In the genomic region with DNA sequence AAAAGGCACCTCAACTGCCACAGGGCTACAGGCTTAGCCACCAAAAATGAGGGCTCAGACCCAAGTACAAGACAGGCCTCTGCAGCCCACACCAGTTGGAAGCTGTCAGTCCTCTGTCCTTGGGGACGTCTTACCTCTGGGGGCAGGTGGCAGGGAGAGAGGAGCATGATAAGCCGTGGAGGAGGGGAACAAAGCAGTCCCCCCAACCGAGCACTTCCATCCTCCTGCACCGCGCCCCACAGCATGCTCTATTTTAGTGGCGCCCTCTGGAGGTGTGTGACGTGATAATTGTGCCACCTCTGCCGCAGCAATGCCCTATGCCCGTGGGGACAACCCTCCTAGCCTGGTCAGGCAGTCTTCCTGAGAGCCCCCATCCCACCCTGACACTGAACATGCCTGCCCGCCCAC, we compare ENCODE assay signal across 9 cellular contexts. TPM values are rescaled to one million over a fixed set of nuclear protein-coding genes. Genes with fewer than 3 reads are reported as not detected.
DNase-seq lines count a peak whose midpoint lies in the region; ATAC-seq, FAIRE-seq and TF ChIP-seq lines count a peak whose summit lies in the region.
"Had no signal": no experiment of that assay in that cellular context is flagged by ENCODE, and none has a peak within 500 bp of the region (broad histone marks: within the 10 kb centered on the region; RNA-seq: fewer than 3 reads in every experiment).

No MANE protein-coding gene starts in this region.

- no peak overlapping the region for H3K4me3 Mint-ChIP-seq in stimulated activated naive CD8-positive, alpha-beta T cell treated with anti-CD3 and anti-CD28 coated beads, Interleukin-15, amount 100 ng/mL, for 72 hours
- H3K4me3 Mint-ChIP-seq: activated naive CD8-positive, alpha-beta T cell had no signal

- no peaks in the 10 kb centered on the region for H3K9me3 Mint-ChIP-seq in stimulated activated naive CD8-positive, alpha-beta T cell treated with anti-CD3 and anti-CD28 coated beads, Interleukin-15, amount 100 ng/mL, for 72 hours

- no peak for FAIRE-seq in GM12892 (lab: Jason Lieb, UNC)

- H3K27ac Mint-ChIP-seq in stimulated activated naive CD8-positive, alpha-beta T cell treated with anti-CD3 and anti-CD28 coated beads, Interleukin-15, amount 100 ng/mL, for 72 hours, result peak overlapping the region in 1 of 2 donors; percentile 27
- H3K27ac Mint-ChIP-seq: activated naive CD8-positive, alpha-beta T cell had no signal

- no peak for TF ChIP-seq POLR2A in GM12892 (IDR thresholded peaks at IDR 0.05; ENCODE audit: low read depth, low read length)

- peak; percentile 20; the same call in 1 of the 3 replicates for ATAC-seq in SK-N-SH treated with all-trans-retinoic acid at 6 μM for 48 hours
- peak; percentile 24 for ATAC-seq in stimulated activated naive CD8-positive, alpha-beta T cell treated with anti-CD3 and anti-CD28 coated beads, Interleukin-15, amount 100 ng/mL, for 72 hours
- ATAC-seq in GM21381 (IDR thresholded peaks at IDR 0.05; ENCODE audit: unreplicated experiment), result no peak

- no peaks in the 10 kb centered on the region for H3K27me3 Mint-ChIP-seq in stimulated activated naive CD8-positive, alpha-beta T cell treated with anti-CD3 and anti-CD28 coated beads, Interleukin-15, amount 100 ng/mL, for 72 hours
- H3K27me3 Mint-ChIP-seq: activated naive CD8-positive, alpha-beta T cell had no signal

- DNase-seq in activated effector memory CD4-positive, alpha-beta T cell treated with anti-CD3 and anti-CD28 coated beads, Interleukin-2, amount 50 U/mL, for 16 hours, result peak; percentile 73
- DNase-seq in activated effector memory CD4-positive, alpha-beta T cell treated with Interleukin-2 at 50 U/mL for 16 hours, result no peak
- no peak for DNase-seq in fibroblast of mammary gland (ENCODE audit: low read depth)
- peak in 1 of 2 donors; percentile 28 for DNase-seq in stimulated activated naive CD8-positive, alpha-beta T cell treated with anti-CD3 and anti-CD28 coated beads, Interleukin-15, amount 100 ng/mL, for 72 hours
- DNase-seq in medulla oblongata (ENCODE audit: extremely low spot score), result no peak
- DNase-seq in GM12892 (ENCODE audit: insufficient read length), result no peak

- H3K4me3 ChIP-seq in fibroblast of mammary gland (ENCODE audit: control insufficient read depth, low read depth, low read length), result no peak overlapping the region

- TF ChIP-seq CTCF in fibroblast of mammary gland (conservative IDR thresholded peaks at IDR 0.05; ENCODE audit: control insufficient read depth, insufficient read depth, low read depth, low read length), result peak; percentile 33

- peaks cover 34% of the 10 kb centered on the region for H3K4me1 Mint-ChIP-seq in stimulated activated naive CD8-positive, alpha-beta T cell treated with anti-CD3 and anti-CD28 coated beads, Interleukin-15, amount 100 ng/mL, for 72 hours

TF ChIP-seq in SK-N-SH treated with all-trans-retinoic acid at 6 μM for 48 hours, 23 proteins besides CTCF, POLR2A, EP300 and RAD21:
- no peak for TF ChIP-seq OSR1 (CRISPR knock-in tag; IDR thresholded peaks at IDR 0.05)
- TF ChIP-seq RARB (CRISPR knock-in tag; IDR thresholded peaks at IDR 0.05), result no peak
- no peak for TF ChIP-seq ESRRG (CRISPR knock-in tag; IDR thresholded peaks at IDR 0.05)
- no peak for TF ChIP-seq SNAI2 (CRISPR knock-in tag; IDR thresholded peaks at IDR 0.05)
- TF ChIP-seq PPARA (CRISPR knock-in tag; IDR thresholded peaks at IDR 0.05; ENCODE audit: borderline replicate concordance), result no peak
- no peak for TF ChIP-seq ZNF8 (CRISPR knock-in tag; IDR thresholded peaks at IDR 0.05)
- TF ChIP-seq, protein P1, sequence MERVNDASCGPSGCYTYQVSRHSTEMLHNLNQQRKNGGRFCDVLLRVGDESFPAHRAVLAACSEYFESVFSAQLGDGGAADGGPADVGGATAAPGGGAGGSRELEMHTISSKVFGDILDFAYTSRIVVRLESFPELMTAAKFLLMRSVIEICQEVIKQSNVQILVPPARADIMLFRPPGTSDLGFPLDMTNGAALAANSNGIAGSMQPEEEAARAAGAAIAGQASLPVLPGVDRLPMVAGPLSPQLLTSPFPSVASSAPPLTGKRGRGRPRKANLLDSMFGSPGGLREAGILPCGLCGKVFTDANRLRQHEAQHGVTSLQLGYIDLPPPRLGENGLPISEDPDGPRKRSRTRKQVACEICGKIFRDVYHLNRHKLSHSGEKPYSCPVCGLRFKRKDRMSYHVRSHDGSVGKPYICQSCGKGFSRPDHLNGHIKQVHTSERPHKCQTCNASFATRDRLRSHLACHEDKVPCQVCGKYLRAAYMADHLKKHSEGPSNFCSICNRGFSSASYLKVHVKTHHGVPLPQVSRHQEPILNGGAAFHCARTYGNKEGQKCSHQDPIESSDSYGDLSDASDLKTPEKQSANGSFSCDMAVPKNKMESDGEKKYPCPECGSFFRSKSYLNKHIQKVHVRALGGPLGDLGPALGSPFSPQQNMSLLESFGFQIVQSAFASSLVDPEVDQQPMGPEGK (CRISPR knock-in tag; IDR thresholded peaks at IDR 0.05; ENCODE audit: borderline replicate concordance), result no peak
- no peak for TF ChIP-seq ZFP30 (CRISPR knock-in tag; IDR thresholded peaks at IDR 0.05)
- TF ChIP-seq BACH2 (CRISPR knock-in tag; IDR thresholded peaks at IDR 0.05; ENCODE audit: borderline replicate concordance), result no peak
- TF ChIP-seq ZFP3 (CRISPR knock-in tag; IDR thresholded peaks at IDR 0.05), result no peak
- no peak for TF ChIP-seq CSRNP3 (CRISPR knock-in tag; IDR thresholded peaks at IDR 0.05)
- TF ChIP-seq GLIS3 (CRISPR knock-in tag; IDR thresholded peaks at IDR 0.05), result no peak
- no peak for TF ChIP-seq CSDC2 (CRISPR knock-in tag; IDR thresholded peaks at IDR 0.05)
- TF ChIP-seq, protein P2, sequence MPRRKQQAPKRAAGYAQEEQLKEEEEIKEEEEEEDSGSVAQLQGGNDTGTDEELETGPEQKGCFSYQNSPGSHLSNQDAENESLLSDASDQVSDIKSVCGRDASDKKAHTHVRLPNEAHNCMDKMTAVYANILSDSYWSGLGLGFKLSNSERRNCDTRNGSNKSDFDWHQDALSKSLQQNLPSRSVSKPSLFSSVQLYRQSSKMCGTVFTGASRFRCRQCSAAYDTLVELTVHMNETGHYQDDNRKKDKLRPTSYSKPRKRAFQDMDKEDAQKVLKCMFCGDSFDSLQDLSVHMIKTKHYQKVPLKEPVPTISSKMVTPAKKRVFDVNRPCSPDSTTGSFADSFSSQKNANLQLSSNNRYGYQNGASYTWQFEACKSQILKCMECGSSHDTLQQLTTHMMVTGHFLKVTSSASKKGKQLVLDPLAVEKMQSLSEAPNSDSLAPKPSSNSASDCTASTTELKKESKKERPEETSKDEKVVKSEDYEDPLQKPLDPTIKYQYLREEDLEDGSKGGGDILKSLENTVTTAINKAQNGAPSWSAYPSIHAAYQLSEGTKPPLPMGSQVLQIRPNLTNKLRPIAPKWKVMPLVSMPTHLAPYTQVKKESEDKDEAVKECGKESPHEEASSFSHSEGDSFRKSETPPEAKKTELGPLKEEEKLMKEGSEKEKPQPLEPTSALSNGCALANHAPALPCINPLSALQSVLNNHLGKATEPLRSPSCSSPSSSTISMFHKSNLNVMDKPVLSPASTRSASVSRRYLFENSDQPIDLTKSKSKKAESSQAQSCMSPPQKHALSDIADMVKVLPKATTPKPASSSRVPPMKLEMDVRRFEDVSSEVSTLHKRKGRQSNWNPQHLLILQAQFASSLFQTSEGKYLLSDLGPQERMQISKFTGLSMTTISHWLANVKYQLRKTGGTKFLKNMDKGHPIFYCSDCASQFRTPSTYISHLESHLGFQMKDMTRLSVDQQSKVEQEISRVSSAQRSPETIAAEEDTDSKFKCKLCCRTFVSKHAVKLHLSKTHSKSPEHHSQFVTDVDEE (CRISPR knock-in tag; IDR thresholded peaks at IDR 0.05), result no peak
- no peak for TF ChIP-seq ZC3H10 (CRISPR knock-in tag; IDR thresholded peaks at IDR 0.05)
- TF ChIP-seq ZNF565 (CRISPR knock-in tag; conservative IDR thresholded peaks at IDR 0.05; ENCODE audit: low read depth), result no peak
- TF ChIP-seq, protein P3, sequence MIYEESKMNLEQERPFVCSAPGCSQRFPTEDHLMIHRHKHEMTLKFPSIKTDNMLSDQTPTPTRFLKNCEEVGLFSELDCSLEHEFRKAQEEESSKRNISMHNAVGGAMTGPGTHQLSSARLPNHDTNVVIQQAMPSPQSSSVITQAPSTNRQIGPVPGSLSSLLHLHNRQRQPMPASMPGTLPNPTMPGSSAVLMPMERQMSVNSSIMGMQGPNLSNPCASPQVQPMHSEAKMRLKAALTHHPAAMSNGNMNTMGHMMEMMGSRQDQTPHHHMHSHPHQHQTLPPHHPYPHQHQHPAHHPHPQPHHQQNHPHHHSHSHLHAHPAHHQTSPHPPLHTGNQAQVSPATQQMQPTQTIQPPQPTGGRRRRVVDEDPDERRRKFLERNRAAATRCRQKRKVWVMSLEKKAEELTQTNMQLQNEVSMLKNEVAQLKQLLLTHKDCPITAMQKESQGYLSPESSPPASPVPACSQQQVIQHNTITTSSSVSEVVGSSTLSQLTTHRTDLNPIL (CRISPR knock-in tag; IDR thresholded peaks at IDR 0.05; ENCODE audit: low read depth), result no peak

RNA-seq across cellular contexts. Expression of gene G6PC3, which starts 13.6 kb away (rescaled TPM):
- 21.7 TPM for polyA plus RNA-seq in GM12892 (2012; ENCODE audit: missing spikeins)

RNA-seq across cellular contexts. Expression of gene LSM12, which starts 17.7 kb away (rescaled TPM):
- polyA plus RNA-seq in GM12892 (2012; ENCODE audit: missing spikeins), result 57.6 TPM

RNA-seq across cellular contexts. Expression of gene HDAC5, which starts 39.3 kb away (rescaled TPM):
- polyA plus RNA-seq in GM12892 (2012; ENCODE audit: missing spikeins), result 8.7 TPM

RNA-seq across cellular contexts. Expression of gene HROB, which starts 57.6 kb away (rescaled TPM):
- 4.0 TPM for polyA plus RNA-seq in GM12892 (2012; ENCODE audit: missing spikeins)
